27 cellular contexts compared by ENCODE assay signal in genomic region chr14:103367995-103368394, GRCh38.
"Had no signal": no experiment of that assay in that cellular context is flagged by ENCODE, and none has a peak within 500 bp of the region (broad histone marks: within the 10 kb centered on the region; RNA-seq: fewer than 3 reads in every experiment).

No MANE protein-coding gene starts in this region.

- H3K36me3 ChIP-seq: esophagus squamous epithelium, gastroesophageal sphincter, right lobe of liver, transverse colon had no signal

- H3K4me1 ChIP-seq: gastroesophageal sphincter, right lobe of liver, transverse colon had no signal

- H3K79me2 ChIP-seq: hepatocyte had no signal

- H3K4me1 Mint-ChIP-seq: activated naive CD4-positive, alpha-beta T cell treated with anti-CD3 and anti-CD28 coated beads, Interleukin-2, amount 50 U/mL, for 24 hours; activated T-helper 17 cell treated with anti-CD3 and anti-CD28 coated beads, Interleukin-2, amount 50 U/mL, for 72 hours; central memory CD8-positive, alpha-beta T cell; mesothelial cell of epicardium; naive thymus-derived CD4-positive, alpha-beta T cell had no signal

- H3K4me3 Mint-ChIP-seq: activated CD4-positive, alpha-beta memory T cell treated with anti-CD3 and anti-CD28 coated beads for 36 hours; activated CD4-positive, alpha-beta T cell treated with anti-CD3 and anti-CD28 coated beads, Interleukin-2, amount 10 ng/mL, durations not matched to agents 24 days and 14 days; activated naive CD4-positive, alpha-beta T cell treated with anti-CD3 and anti-CD28 coated beads, Interleukin-2, amount 50 U/mL, for 24 hours; activated naive CD8-positive, alpha-beta T cell treated with anti-CD3 and anti-CD28 coated beads, Interleukin-2, amount 50 U/mL, for 24 hours; activated T-helper 17 cell treated with anti-CD3 and anti-CD28 coated beads, Interleukin-2, amount 50 U/mL, for 72 hours; central memory CD8-positive, alpha-beta T cell; mesothelial cell of epicardium; naive thymus-derived CD4-positive, alpha-beta T cell; neural crest cell had no signal

- H3K4me3 ChIP-seq: esophagus squamous epithelium, gastroesophageal sphincter, hepatocyte, right lobe of liver, transverse colon had no signal

- H3K9me3 ChIP-seq: right lobe of liver had no signal

- H3K27me3 Mint-ChIP-seq: activated naive CD4-positive, alpha-beta T cell treated with anti-CD3 and anti-CD28 coated beads, Interleukin-2, amount 50 U/mL, for 24 hours; central memory CD8-positive, alpha-beta T cell had no signal

- H3K27me3 ChIP-seq: esophagus squamous epithelium, gastroesophageal sphincter, hepatocyte, right lobe of liver, transverse colon had no signal

- ATAC-seq: activated naive CD8-positive, alpha-beta T cell treated with anti-CD3 and anti-CD28 coated beads, Interleukin-2, amount 50 U/mL, for 24 hours; activated T-helper 17 cell treated with anti-CD3 and anti-CD28 coated beads, Interleukin-2, amount 50 U/mL, for 72 hours; gastroesophageal sphincter; left colon; naive thymus-derived CD4-positive, alpha-beta T cell had no signal

- H3K27ac ChIP-seq: epithelial cell of prostate, gastroesophageal sphincter, hepatocyte, right lobe of liver, transverse colon had no signal

- H3K4me2 ChIP-seq: hepatocyte had no signal

- H3K27ac Mint-ChIP-seq: activated CD4-positive, alpha-beta memory T cell treated with anti-CD3 and anti-CD28 coated beads for 36 hours; activated CD4-positive, alpha-beta T cell treated with anti-CD3 and anti-CD28 coated beads, Interleukin-2, amount 10 ng/mL, durations not matched to agents 24 days and 14 days; activated naive CD4-positive, alpha-beta T cell treated with anti-CD3 and anti-CD28 coated beads, Interleukin-2, amount 50 U/mL, for 24 hours; activated naive CD8-positive, alpha-beta T cell treated with anti-CD3 and anti-CD28 coated beads, Interleukin-2, amount 50 U/mL, for 24 hours; activated T-helper 17 cell treated with anti-CD3 and anti-CD28 coated beads, Interleukin-2, amount 50 U/mL, for 72 hours; mesothelial cell of epicardium; naive thymus-derived CD4-positive, alpha-beta T cell had no signal

- DNase-seq: activated CD4-positive, alpha-beta memory T cell treated with anti-CD3 and anti-CD28 coated beads for 36 hours; activated CD4-positive, CD25-positive, alpha-beta regulatory T cell treated with anti-CD3 and anti-CD28 coated beads, Interleukin-2, amount 50 U/mL, for 72 hours; activated CD8-positive, alpha-beta memory T cell treated with anti-CD3 and anti-CD28 coated beads, Interleukin-2, amount 50 U/mL, for 4 hours; activated naive CD8-positive, alpha-beta T cell treated with anti-CD3 and anti-CD28 coated beads, Interleukin-2, amount 50 U/mL, for 24 hours; activated T-cell treated with anti-CD3 and anti-CD28 coated beads, Interleukin-2, amount 50 U/mL, for 1 hour; dermis blood vessel endothelial cell; effector CD4-positive, alpha-beta T cell; esophagus squamous epithelium; kidney; left colon; mammary epithelial cell; naive thymus-derived CD4-positive, alpha-beta T cell; nucleus accumbens; stimulated activated CD4-positive, alpha-beta T cell treated with anti-CD3 and anti-CD28 coated beads, Interleukin-2, amount 100 ng/mL, for 48 hours; stimulated activated naive CD4-positive, alpha-beta T cell treated with Interleukin-2 at 50 U/mL for 16 hours; T-helper 2 cell; transverse colon had no signal

- H2AFZ ChIP-seq: hepatocyte had no signal
